Comparison of ENCODE assay signal across 8 cellular contexts in genomic region chr12:130281157-130281799, GRCh38. TPM values are rescaled to one million over a fixed set of nuclear protein-coding genes. Genes with fewer than 3 reads are reported as not detected.
A peak's percentile ranks its signal among the peaks of the same experiment; 100 is the strongest.
DNase-seq lines count a peak whose midpoint lies in the region; ATAC-seq, FAIRE-seq and TF ChIP-seq lines count a peak whose summit lies in the region.

No MANE protein-coding gene starts in this region.

- dilution Hi-C loops in keratinocyte (cut with MboI; ENCODE audit: extremely low pct_ligation_motif_present, low sequenced_read_pairs) = no loop called here

- WGBS in stomach, 5 donors = 35 to 50% (median 48%) methylated on average over 28 to 30 of the region's 30 CpGs

- no peak for TF ChIP-seq POLR2A in stomach (IDR thresholded peaks at IDR 0.05)

- H3K9me3 Mint-ChIP-seq in activated naive CD4-positive, alpha-beta T cell treated with anti-CD3 and anti-CD28 coated beads, Interleukin-2, amount 50 U/mL, for 72 hours = no peaks in the 10 kb centered on the region

- peak overlapping the region; percentile 82 for H3K4me2 ChIP-seq in keratinocyte (ENCODE audit: control insufficient read depth, extremely low read depth, insufficient read depth, low read depth, low read length)

- peak overlapping the region; percentile 28 for H3K9ac ChIP-seq in keratinocyte (ENCODE audit: control insufficient read depth, extremely low read depth, insufficient read depth, low read length)

- intact Hi-C loops in stomach (cut with DNase I; ENCODE audit: low total_unique reads) = no loop called here

- ATAC-seq in HG03280 (IDR thresholded peaks at IDR 0.05; ENCODE audit: unreplicated experiment) (peak; percentile 54), HG02840 (IDR thresholded peaks at IDR 0.05; ENCODE audit: low FRiP score, unreplicated experiment) (no peak)
- peak; percentile 67 to 73 for ATAC-seq in activated naive CD4-positive, alpha-beta T cell treated with anti-CD3 and anti-CD28 coated beads, Interleukin-2, amount 50 U/mL, for 72 hours

- H3K27me3 ChIP-seq in keratinocyte (ENCODE audit: control insufficient read depth, extremely low read depth, insufficient read depth, low read length) (no peaks in the 10 kb centered on the region), stomach (peaks cover 0 to 33% (median 0%) of the 10 kb centered on the region in 3 donors)

- no peaks in the 10 kb centered on the region for H4K20me1 ChIP-seq in keratinocyte (ENCODE audit: control insufficient read depth, extremely low read depth, insufficient read depth, low read length)

- H3K9me3 ChIP-seq in keratinocyte (ENCODE audit: control insufficient read depth, low read depth, low read length) (peaks cover 4% of the 10 kb centered on the region), stomach (peaks cover 0 to 31% (median 22%) of the 10 kb centered on the region in 4 donors)

- peak overlapping the region; percentile 88 for H2AFZ ChIP-seq in keratinocyte (ENCODE audit: control insufficient read depth, low read length)

- no peak for TF ChIP-seq EP300 in stomach (IDR thresholded peaks at IDR 0.05)

- FAIRE-seq in keratinocyte (lab: Jason Lieb, UNC) = peak; percentile 56

- no peak overlapping the region for H3K27ac ChIP-seq in keratinocyte (ENCODE audit: control insufficient read depth, insufficient read depth, low read length)
- no peak overlapping the region for H3K27ac ChIP-seq in stomach

- H3K4me1 ChIP-seq in keratinocyte (ENCODE audit: control insufficient read depth, extremely low read depth, insufficient read depth, low read length) = peaks cover 10% of the 10 kb centered on the region
- H3K4me1 ChIP-seq in stomach = no peaks in the 10 kb centered on the region

- no peak overlapping the region for H3K27ac Mint-ChIP-seq in activated naive CD4-positive, alpha-beta T cell treated with anti-CD3 and anti-CD28 coated beads, Interleukin-2, amount 50 U/mL, for 72 hours

- DNase-seq in AG20443 (ENCODE audit: low spot score) (peak; percentile 71), keratinocyte (ENCODE audit: low read depth, low spot score) (no peak), stomach (no peak), NCI-H187 (lab: John Stamatoyannopoulos, UW) (no peak)
- peak; percentile 61 to 76 for DNase-seq in activated naive CD4-positive, alpha-beta T cell treated with anti-CD3 and anti-CD28 coated beads, Interleukin-2, amount 50 U/mL, for 72 hours (ENCODE audit: low spot score in 2 of 2)
- peak; percentile 22 to 25 for DNase-seq in stimulated activated CD8-positive, alpha-beta memory T cell treated with anti-CD3 and anti-CD28 coated beads, Interleukin-2, amount 100 ng/mL, for 48 hours (ENCODE audit: low read depth in 2 of 2)

- no peaks in the 10 kb centered on the region for H3K79me2 ChIP-seq in keratinocyte (ENCODE audit: control insufficient read depth, insufficient read depth, low read length)

- no peaks in the 10 kb centered on the region for H3K36me3 ChIP-seq in keratinocyte (ENCODE audit: control insufficient read depth in 2 of 2, extremely low read depth in 1 of 2, insufficient read depth in 2 of 2, low read length in 2 of 2)
- no peaks in the 10 kb centered on the region for H3K36me3 ChIP-seq in stomach

- TF ChIP-seq CTCF in keratinocyte (optimal IDR thresholded peaks at IDR 0.05 in 1 of 3, IDR thresholded peaks at IDR 0.05 in 1 of 3, conservative IDR thresholded peaks at IDR 0.05 in 1 of 3; ENCODE audit: extremely low read depth in 1 of 3, insufficient read depth in 2 of 3, low read length in 3 of 3) = peak; percentile 81 to 98 (median 88)
- TF ChIP-seq CTCF in stomach (IDR thresholded peaks at IDR 0.05) = peak in 3 of 7 experiments; percentile 40 to 59 (median 51)

- no peaks in the 10 kb centered on the region for H3K9me1 ChIP-seq in keratinocyte (ENCODE audit: control insufficient read depth, extremely low read depth, insufficient read depth, low read length)

- H3K36me3 Mint-ChIP-seq in activated naive CD4-positive, alpha-beta T cell treated with anti-CD3 and anti-CD28 coated beads, Interleukin-2, amount 50 U/mL, for 72 hours = peaks cover 0 to 6% of the 10 kb centered on the region in 2 donors

- H3K4me3 ChIP-seq in keratinocyte (ENCODE audit: control insufficient read depth in 2 of 3, extremely low read depth in 1 of 3, insufficient read depth in 2 of 3, low read depth in 1 of 3, low read length in 3 of 3) (peak overlapping the region; percentile 29 to 62 (median 57)), stomach (no peak overlapping the region)

RNA-seq across cellular contexts. Expression of gene PIWIL1, which starts 56.4 kb away (rescaled TPM):
- total RNA-seq in activated naive CD4-positive, alpha-beta T cell treated with anti-CD3 and anti-CD28 coated beads, Interleukin-2, amount 50 U/mL, for 72 hours = not detected
- polyA plus RNA-seq in keratinocyte (0.01 to 0.13 TPM (median 0.09 TPM) in 3 replicates), stomach (not detected)
- polyA plus RNA-seq in keratinocyte (2011; ENCODE audit: low read depth) = not detected
- polyA plus RNA-seq in keratinocyte (2011; cell fraction: cytosol; rRNA removed) = 0.03 and 0.13 TPM in 2 replicates
- polyA plus RNA-seq in keratinocyte (2011; cell fraction: nucleus; rRNA removed) = 0.06 and 0.13 TPM in 2 replicates
- 0.02 TPM in 1 of 2 replicates, not detected in the other for polyA plus RNA-seq in keratinocyte (2012; ENCODE audit: low replicate concordance)
- polyA minus RNA-seq in keratinocyte = not detected in 3 replicates
- not detected for polyA minus RNA-seq in keratinocyte (2011; cell fraction: cytosol; rRNA and poly(A)+ RNA removed)
- polyA minus RNA-seq in keratinocyte (2011; cell fraction: nucleus; rRNA and poly(A)+ RNA removed) = not detected in 2 replicates
- total RNA-seq in stomach = not detected

Comparison
In these comparisons a context has a peak if more than half of its experiments do, and no peak if none do; other contexts are left out.
1. DNase-seq: peak in AG20443 (single experiment), activated naive CD4-positive, alpha-beta T cell treated with anti-CD3 and anti-CD28 coated beads, Interleukin-2, amount 50 U/mL, for 72 hours (2 of 2) and stimulated activated CD8-positive, alpha-beta memory T cell treated with anti-CD3 and anti-CD28 coated beads, Interleukin-2, amount 100 ng/mL, for 48 hours (2 of 2); none in keratinocyte (single experiment), stomach (single experiment) and NCI-H187 (0 of 2).
2. H3K4me3 ChIP-seq: peak in keratinocyte (3 of 3); none in stomach (0 of 4).